ENCODE assay signal across 8 cellular contexts in the genomic region with DNA sequence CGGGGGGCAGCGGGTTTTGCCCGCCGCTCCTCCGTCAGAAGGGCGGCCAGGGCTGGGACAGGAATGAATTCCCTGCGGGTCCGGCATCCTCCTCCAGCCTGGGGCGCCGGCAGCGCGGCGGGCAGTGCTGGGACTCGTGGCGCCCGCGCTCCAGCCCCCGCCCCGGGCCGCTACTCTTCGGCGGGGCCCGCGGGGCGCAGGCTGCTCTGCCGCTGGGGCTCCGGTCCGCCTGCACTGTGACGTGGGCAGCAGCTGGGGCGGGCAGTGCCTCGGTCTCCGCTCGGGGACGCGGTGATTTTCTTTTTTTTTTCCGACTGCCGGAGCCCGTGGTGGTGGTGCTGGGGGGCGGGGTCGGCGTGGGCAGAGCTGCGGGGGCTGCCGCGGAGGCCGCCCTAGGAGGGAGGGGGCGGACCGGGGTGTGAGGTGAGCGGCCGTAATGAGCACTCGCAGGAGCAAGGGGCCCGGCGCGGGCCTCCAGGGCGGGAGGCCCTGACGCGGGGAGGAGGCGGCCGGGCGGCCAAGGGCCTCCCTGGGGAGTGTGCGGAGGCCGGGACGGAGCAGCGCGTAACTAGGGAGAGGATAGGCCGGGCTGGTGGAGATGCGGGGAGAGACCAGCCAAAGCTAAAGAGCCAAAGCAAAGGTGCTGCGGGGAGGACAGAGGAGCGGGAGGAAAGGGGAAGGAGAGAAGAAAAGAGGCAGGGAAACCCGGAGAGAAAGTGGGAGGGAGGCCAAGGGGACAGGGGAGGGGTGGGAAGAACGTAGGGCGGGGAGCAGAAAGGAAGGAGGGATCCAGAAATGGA.
DNase-seq lines count a peak whose midpoint lies in the region; ATAC-seq and TF ChIP-seq lines count a peak whose summit lies in the region.

No MANE protein-coding gene starts in this region.

- H2AK5ac ChIP-seq in neuronal stem cell (ENCODE audit: low read depth, low read length), result peak overlapping the region; percentile 5

- peak; percentile 66 for ATAC-seq in activated naive CD8-positive, alpha-beta T cell treated with anti-CD3 and anti-CD28 coated beads, Interleukin-2, amount 10 ng/mL, durations not matched to agents 7 days and 5 days (ENCODE audit: low read depth)

- no peak overlapping the region for H2BK12ac ChIP-seq in neuronal stem cell (ENCODE audit: low read length)

- peak overlapping the region; percentile 78 for H3K9ac ChIP-seq in HUES64 (ENCODE audit: low read depth, low read length)
- peak overlapping the region; percentile 93 for H3K9ac ChIP-seq in neuronal stem cell (ENCODE audit: low read depth, low read length, poor library complexity)

- peak overlapping the region; percentile 91 for H3K4me2 ChIP-seq in neuronal stem cell (ENCODE audit: insufficient read depth, low read length, poor library complexity, severe bottlenecking)

- H3K36me3 Mint-ChIP-seq in activated naive CD8-positive, alpha-beta T cell treated with anti-CD3 and anti-CD28 coated beads, Interleukin-2, amount 10 ng/mL, durations not matched to agents 7 days and 5 days, result no peaks in the 10 kb centered on the region

- H3K4me3 Mint-ChIP-seq in activated naive CD8-positive, alpha-beta T cell treated with anti-CD3 and anti-CD28 coated beads, Interleukin-2, amount 10 ng/mL, durations not matched to agents 7 days and 5 days, result peak overlapping the region; percentile 78

- POLR2A ChIA-PET in activated naive CD8-positive, alpha-beta T cell treated with anti-CD3 and anti-CD28 coated beads, Interleukin-2, amount 10 ng/mL, durations not matched to agents 7 days and 5 days (lab: Charles Lee), result interaction anchor here (1.3 kb wide), 1 partner anchor 122 kb away, joined by 7 read pairs; a partner anchor contains a TSS

- peak overlapping the region; percentile 72 for H3K14ac ChIP-seq in neuronal stem cell (ENCODE audit: low read length)

- H3K4me3 ChIP-seq in HUES64 (ENCODE audit: low read length), result peak overlapping the region; percentile 70
- peak overlapping the region; percentile 55 for H3K4me3 ChIP-seq in SJSA1
- H3K4me3 ChIP-seq in neuronal stem cell (ENCODE audit: low read length in 2 of 2), result peak overlapping the region; percentile 63 to 84
- H3K4me3 ChIP-seq in transverse colon, result peak overlapping the region; percentile 54 to 92 (median 63)

- H3K4ac ChIP-seq in neuronal stem cell (ENCODE audit: low read length), result peak overlapping the region; percentile 77

- H3K27me3 ChIP-seq in HUES64 (ENCODE audit: insufficient read depth, low read length) (peaks cover 21% of the 10 kb centered on the region), SJSA1 (replicated peaks) (no peaks in the 10 kb centered on the region), neuronal stem cell (ENCODE audit: control insufficient read depth in 3 of 3, insufficient read depth in 3 of 3, low read depth in 1 of 3, low read length in 3 of 3) (peaks cover 0 to 17% (median 5%) of the 10 kb centered on the region in 3 experiments), transverse colon (no peaks in the 10 kb centered on the region)

- H3K27ac Mint-ChIP-seq in activated naive CD8-positive, alpha-beta T cell treated with anti-CD3 and anti-CD28 coated beads, Interleukin-2, amount 10 ng/mL, durations not matched to agents 7 days and 5 days, result no peak overlapping the region

- peak overlapping the region; percentile 83 for H2BK5ac ChIP-seq in neuronal stem cell (ENCODE audit: low read length)

- intact Hi-C loops in transverse colon (cut with DNase I; ENCODE audit: low total_unique reads), result loop anchor here (2.0 to 10.0 kb wide), 4 partner anchors 72 to 856 kb away; a partner anchor contains a TSS

- TF ChIP-seq EP300 in transverse colon (IDR thresholded peaks at IDR 0.05; ENCODE audit: low read depth), result no peak

- H3K79me1 ChIP-seq in neuronal stem cell (ENCODE audit: low read depth, low read length), result no peaks in the 10 kb centered on the region

- H2BK120ac ChIP-seq in neuronal stem cell (ENCODE audit: low read depth, low read length), result peak overlapping the region; percentile 43

- H3K9me3 Mint-ChIP-seq in activated naive CD8-positive, alpha-beta T cell treated with anti-CD3 and anti-CD28 coated beads, Interleukin-2, amount 10 ng/mL, durations not matched to agents 7 days and 5 days, result no peaks in the 10 kb centered on the region

- peak overlapping the region; percentile 97 for H2AFZ ChIP-seq in neuronal stem cell (ENCODE audit: low read length)

- no peak overlapping the region for H3K23ac ChIP-seq in neuronal stem cell (ENCODE audit: low read depth, low read length, poor library complexity)

- peak overlapping the region; percentile 99 for H3K18ac ChIP-seq in neuronal stem cell (ENCODE audit: low read length)

- peaks cover 15% of the 10 kb centered on the region for H3K4me1 Mint-ChIP-seq in activated naive CD8-positive, alpha-beta T cell treated with anti-CD3 and anti-CD28 coated beads, Interleukin-2, amount 10 ng/mL, durations not matched to agents 7 days and 5 days

- H3K4me1 ChIP-seq in HUES64 (ENCODE audit: insufficient read depth, low read length) (peaks cover 15% of the 10 kb centered on the region), SJSA1 (replicated peaks) (peaks cover 30% of the 10 kb centered on the region), neuronal stem cell (ENCODE audit: control insufficient read depth in 2 of 2, insufficient read depth in 1 of 2, low read depth in 1 of 2, low read length in 2 of 2) (peaks cover 5 to 13% of the 10 kb centered on the region in 2 donors), transverse colon (peaks cover 21 to 78% (median 48%) of the 10 kb centered on the region in 4 donors)

- H4K8ac ChIP-seq in neuronal stem cell (ENCODE audit: low read depth, low read length), result no peak overlapping the region

- H3K27ac ChIP-seq in HUES64 (ENCODE audit: low read depth, low read length), result peak overlapping the region; percentile 60; the same call in 1 of the 2 replicates
- H3K27ac ChIP-seq in SJSA1, result peak overlapping the region; percentile 71
- H3K27ac ChIP-seq in neuronal stem cell (replicated peaks; ENCODE audit: low read length), result peak overlapping the region; percentile 94
- H3K27ac ChIP-seq in transverse colon, result peak overlapping the region; percentile 94 to 98 (median 96)

- no peak for TF ChIP-seq CTCF in transverse colon (IDR thresholded peaks at IDR 0.05)

- H3K9me3 ChIP-seq in HUES64 (ENCODE audit: insufficient read depth, low read depth, low read length), result no peaks in the 10 kb centered on the region
- no peaks in the 10 kb centered on the region for H3K9me3 ChIP-seq in SJSA1 (replicated peaks)
- peaks cover 0 to 2% of the 10 kb centered on the region in 2 donors for H3K9me3 ChIP-seq in neuronal stem cell (replicated peaks in 1 of 2; ENCODE audit: control insufficient read depth in 2 of 2, insufficient read depth in 1 of 2, low read depth in 1 of 2, low read length in 2 of 2)
- H3K9me3 ChIP-seq in transverse colon, result no peaks in the 10 kb centered on the region

- H4K91ac ChIP-seq in neuronal stem cell (ENCODE audit: low read depth, low read length, poor library complexity), result no peak overlapping the region

- peaks cover 57% of the 10 kb centered on the region for H3K27me3 Mint-ChIP-seq in activated naive CD8-positive, alpha-beta T cell treated with anti-CD3 and anti-CD28 coated beads, Interleukin-2, amount 10 ng/mL, durations not matched to agents 7 days and 5 days

- peak overlapping the region; percentile 78 for H2BK15ac ChIP-seq in neuronal stem cell (ENCODE audit: low read length)

- in situ Hi-C loops in transverse colon (cut with MboI; ENCODE audit: low pct_ligation_motif_present in 1 of 4, low pct_unique_long_range_greater_than_20kb in 1 of 4, low sequenced_read_pairs in 3 of 4), result loop anchor here in 3 of 4 donors (5.0 to 25.0 kb wide), 3 partner anchors 91 to 856 kb away; no protein-coding TSS in a partner anchor

- DNase-seq in DMS 273 (lab: John Stamatoyannopoulos, UW; ENCODE audit: unreplicated experiment) (peak; percentile 88), SJSA1 (ENCODE audit: low read depth in 1 of 2, low spot score in 2 of 2) (peak; percentile 71), glomerular visceral epithelial cell (ENCODE audit: extremely low spot score) (peak; percentile 84), neuronal stem cell (ENCODE audit: low spot score) (peak; percentile 67), transverse colon (peak; percentile 70), NCI-H1048 (lab: John Stamatoyannopoulos, UW) (no peak)
- DNase-seq in activated naive CD8-positive, alpha-beta T cell treated with anti-CD3 and anti-CD28 coated beads, Interleukin-2, amount 10 ng/mL, durations not matched to agents 7 days and 5 days, result peak; percentile 56

- peak; percentile 82 for TF ChIP-seq POLR2A in transverse colon (IDR thresholded peaks at IDR 0.05)

- H3K36me3 ChIP-seq in HUES64 (ENCODE audit: insufficient read depth, low read length) (no peaks in the 10 kb centered on the region), SJSA1 (no peaks in the 10 kb centered on the region), neuronal stem cell (replicated peaks in 1 of 2; ENCODE audit: control insufficient read depth in 2 of 2, insufficient read depth in 2 of 2, low read length in 2 of 2) (no peaks in the 10 kb centered on the region), transverse colon (no peaks in the 10 kb centered on the region)

- WGBS in HUES64, result under 1% methylated on average over 71 of the region's 71 CpGs
- no CpG with 5 or more reads among the region's 71 CpGs for WGBS in neuronal stem cell (ENCODE audit: extremely low coverage in 2 of 2, insufficient read length in 2 of 2, insufficient replicate concordance in 1 of 2), 2 donors
- 0 to 2% methylated on average over 5 to 46 of the region's 71 CpGs for whole genome bisulfite sequencing in transverse colon (ENCODE audit: low coverage in 1 of 2), 2 donors
